18 cellular contexts compared by ENCODE assay signal in the genomic region with DNA sequence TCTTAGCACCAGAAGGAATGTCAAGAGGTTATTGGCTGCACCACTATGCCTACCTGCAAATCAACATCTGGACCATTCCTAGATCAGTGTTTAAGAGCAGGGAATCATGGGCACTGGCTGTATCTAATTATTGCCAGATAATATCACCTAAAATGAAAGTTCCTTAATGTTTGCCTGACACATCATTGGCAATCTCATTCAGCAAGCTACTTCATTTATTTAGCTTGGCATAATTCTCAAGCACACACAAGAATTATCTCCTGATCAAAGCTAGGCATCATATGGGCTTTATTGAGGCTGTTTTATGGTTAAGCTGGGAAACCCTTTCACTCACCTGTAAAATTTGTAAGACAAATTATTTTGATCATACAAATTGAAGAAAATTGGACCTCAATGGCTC.
DNase-seq lines count a peak whose midpoint lies in the region; ATAC-seq, FAIRE-seq and TF ChIP-seq lines count a peak whose summit lies in the region.
"Had no signal": no experiment of that assay in that cellular context is flagged by ENCODE, and none has a peak within 500 bp of the region (broad histone marks: within the 10 kb centered on the region; RNA-seq: fewer than 3 reads in every experiment).

No MANE protein-coding gene starts in this region.

- TF ChIP-seq CTCF in 22Rv1 (IDR thresholded peaks at IDR 0.05): no peak
- TF ChIP-seq CTCF in IMR-90 (conservative IDR thresholded peaks at IDR 0.05; ENCODE audit: low read depth, low read length): no peak
- TF ChIP-seq CTCF in keratinocyte (optimal IDR thresholded peaks at IDR 0.05 in 1 of 3, IDR thresholded peaks at IDR 0.05 in 1 of 3, conservative IDR thresholded peaks at IDR 0.05 in 1 of 3; ENCODE audit: extremely low read depth in 1 of 3, insufficient read depth in 2 of 3, low read length in 3 of 3): no peak

- no TSS peak for BruUV-seq in IMR-90 (replicated peaks; lab: Mats Ljungman, UMichigan)

- H3K4me1 ChIP-seq in IMR-90 (ENCODE audit: control insufficient read depth, insufficient read depth, low read length) (no peaks in the 10 kb centered on the region), keratinocyte (ENCODE audit: control insufficient read depth, extremely low read depth, insufficient read depth, low read length) (peaks cover 39% of the 10 kb centered on the region)
- H3K4me1 ChIP-seq: A549, HAP-1 had no signal

- H3K4me3 ChIP-seq in IMR-90 (ENCODE audit: insufficient read depth, low read depth, low read length) (no peak overlapping the region), keratinocyte (ENCODE audit: control insufficient read depth in 2 of 3, extremely low read depth in 1 of 3, insufficient read depth in 2 of 3, low read depth in 1 of 3, low read length in 3 of 3) (no peak overlapping the region)
- H3K4me3 ChIP-seq: A549, GM23248, HAP-1 had no signal

- no peak overlapping the region for H3K14ac ChIP-seq in IMR-90 (replicated peaks; ENCODE audit: low read depth, low read length)

- H2AK9ac ChIP-seq in IMR-90 (replicated peaks; ENCODE audit: low read depth, low read length, poor library complexity): no peak overlapping the region

- no peak overlapping the region for H3K4me2 ChIP-seq in IMR-90 (ENCODE audit: low read depth, low read length)
- no peak overlapping the region for H3K4me2 ChIP-seq in keratinocyte (ENCODE audit: control insufficient read depth, extremely low read depth, insufficient read depth, low read depth, low read length)
- H3K4me2 ChIP-seq: A549 had no signal

- H3K79me2 ChIP-seq in keratinocyte (ENCODE audit: control insufficient read depth, insufficient read depth, low read length): no peaks in the 10 kb centered on the region

- H4K20me1 ChIP-seq in IMR-90 (ENCODE audit: insufficient read depth, low read length) (no peaks in the 10 kb centered on the region), keratinocyte (ENCODE audit: control insufficient read depth, extremely low read depth, insufficient read depth, low read length) (no peaks in the 10 kb centered on the region)

- H2AK5ac ChIP-seq in IMR-90 (ENCODE audit: low read depth, low read length): 0 out of 2 replicates have a peak overlapping the region, but pooled peaks have one; percentile 18

- no peaks in the 10 kb centered on the region for H3K9me3 ChIP-seq in IMR-90 (ENCODE audit: control insufficient read depth, insufficient read depth, low read length)
- no peaks in the 10 kb centered on the region for H3K9me3 ChIP-seq in keratinocyte (ENCODE audit: control insufficient read depth, low read depth, low read length)
- H3K9me3 ChIP-seq: HAP-1 had no signal

- H3K27ac ChIP-seq in 22Rv1 (0 out of 2 replicates have a peak overlapping the region, but pooled peaks have one; percentile 1), IMR-90 (ENCODE audit: insufficient read depth, low read length) (no peak overlapping the region), keratinocyte (ENCODE audit: control insufficient read depth, insufficient read depth, low read length) (no peak overlapping the region)
- H3K27ac ChIP-seq: A549, C4-2B, GM23248, HL-60 had no signal

- no peak for TF ChIP-seq RAD21 in IMR-90 (IDR thresholded peaks at IDR 0.05; ENCODE audit: low read length)

- H2BK5ac ChIP-seq in IMR-90 (ENCODE audit: low read depth, low read length, poor library complexity, severe bottlenecking): no peak overlapping the region

- POLR2A ChIA-PET in IMR-90 (lab: Charles Lee; ENCODE audit: unreplicated experiment): no interaction called here

- H2BK15ac ChIP-seq in IMR-90 (ENCODE audit: low read depth, low read length): no peak overlapping the region

- intact Hi-C loops in IMR-90 (cut with micrococcal nuclease): no loop called here

- H3K9ac ChIP-seq in IMR-90 (ENCODE audit: low read depth, low read length): no peak overlapping the region
- no peak overlapping the region for H3K9ac ChIP-seq in keratinocyte (ENCODE audit: control insufficient read depth, extremely low read depth, insufficient read depth, low read length)
- H3K9ac ChIP-seq: GM23248 had no signal

- in situ Hi-C loops in IMR-90 (cut with MboI; ENCODE audit: low sequenced_read_pairs): no loop called here

- H3K36me3 ChIP-seq in IMR-90 (ENCODE audit: control insufficient read depth, insufficient read depth, low read length) (no peaks in the 10 kb centered on the region), keratinocyte (ENCODE audit: control insufficient read depth in 2 of 2, extremely low read depth in 1 of 2, insufficient read depth in 2 of 2, low read length in 2 of 2) (no peaks in the 10 kb centered on the region)
- H3K36me3 ChIP-seq: HAP-1 had no signal

- TF ChIP-seq POLR2A in IMR-90 (IDR thresholded peaks at IDR 0.05; ENCODE audit: low read depth, low read length): no peak

- no peak for ATAC-seq in IMR-90 (ENCODE audit: low read depth)
- no peak for ATAC-seq in SK-N-SH treated with all-trans-retinoic acid at 6 μM for 48 hours
- ATAC-seq: A549 had no signal

- H2BK20ac ChIP-seq in IMR-90 (ENCODE audit: low read depth, low read length): no peak overlapping the region

- H2BK120ac ChIP-seq in IMR-90 (ENCODE audit: low read depth, low read length): no peak overlapping the region

- H4K8ac ChIP-seq in IMR-90 (ENCODE audit: low read depth in 2 of 2, low read length in 2 of 2): no peak overlapping the region

- CTCF ChIA-PET in IMR-90 (lab: Yijun Ruan, JAX): interaction anchor here (1.3 kb wide), 1 partner anchor 118 kb away, joined by 3 read pairs; no protein-coding TSS in a partner anchor

- DNase-seq in IMR-90: no peak
- no peak for DNase-seq in keratinocyte (ENCODE audit: low read depth, low spot score)
- DNase-seq in NCI-H526 treated with DMSO at 0.1 percent for 48 hours (lab: John Stamatoyannopoulos, UW): no peak
- DNase-seq in NCI-H1105 (lab: John Stamatoyannopoulos, UW): no peak
- DNase-seq: AML-193; CD4-positive, alpha-beta T cell; DMS153; DMS79; GDM1; GM23248 had no signal

- H3K9me1 ChIP-seq in IMR-90 (ENCODE audit: insufficient read depth, low read length): peaks cover 3% of the 10 kb centered on the region; the same call in 1 of the 2 replicates
- H3K9me1 ChIP-seq in keratinocyte (ENCODE audit: control insufficient read depth, extremely low read depth, insufficient read depth, low read length): no peaks in the 10 kb centered on the region

- H3K23ac ChIP-seq in IMR-90 (ENCODE audit: low read depth, low read length): no peak overlapping the region

- H3K79me1 ChIP-seq in IMR-90 (ENCODE audit: low read depth in 1 of 2, low read length in 2 of 2): no peaks in the 10 kb centered on the region

- H3K27me3 ChIP-seq in IMR-90 (ENCODE audit: control insufficient read depth, insufficient read depth, low read length) (no peaks in the 10 kb centered on the region), keratinocyte (ENCODE audit: control insufficient read depth, extremely low read depth, insufficient read depth, low read length) (no peaks in the 10 kb centered on the region)

- H3K56ac ChIP-seq in IMR-90 (ENCODE audit: extremely low read depth, insufficient read depth, low read length): no peak overlapping the region

- no peak overlapping the region for H3K4ac ChIP-seq in IMR-90 (ENCODE audit: low read depth, low read length)

- H4K5ac ChIP-seq in IMR-90 (ENCODE audit: low read depth, low read length): no peak overlapping the region

- no peak overlapping the region for H4K91ac ChIP-seq in IMR-90 (ENCODE audit: insufficient read depth, low read depth, low read length)

- FAIRE-seq in keratinocyte (lab: Jason Lieb, UNC): peak; percentile 48
- FAIRE-seq: A549, GM12892, GM18507 had no signal

- dilution Hi-C loops in IMR-90 (cut with HindIII; ENCODE audit: low sequenced_read_pairs, unreplicated experiment) (no loop called here), keratinocyte (cut with MboI; ENCODE audit: extremely low pct_ligation_motif_present, low sequenced_read_pairs) (no loop called here)

- no peak overlapping the region for H3K18ac ChIP-seq in IMR-90 (ENCODE audit: low read depth, low read length)

- H2AFZ ChIP-seq in IMR-90 (replicated peaks; ENCODE audit: low read length, poor library complexity) (no peak overlapping the region), keratinocyte (ENCODE audit: control insufficient read depth, low read length) (no peak overlapping the region)
- H2AFZ ChIP-seq: GM23248 had no signal

TF ChIP-seq in IMR-90, 13 proteins besides CTCF, POLR2A, EP300 and RAD21:
- TF ChIP-seq SMC3 (IDR thresholded peaks at IDR 0.05; ENCODE audit: low read depth, low read length): no peak
- TF ChIP-seq MXI1 (IDR thresholded peaks at IDR 0.05; ENCODE audit: borderline replicate concordance, low read depth, low read length): no peak
- TF ChIP-seq MAZ (IDR thresholded peaks at IDR 0.05; ENCODE audit: borderline replicate concordance, low read depth, low read length): no peak
- no peak for TF ChIP-seq FOS (IDR thresholded peaks at IDR 0.05; ENCODE audit: low read depth, low read length)
- TF ChIP-seq BHLHE40 (IDR thresholded peaks at IDR 0.05; ENCODE audit: low read depth, low read length): no peak

TF ChIP-seq in SK-N-SH treated with all-trans-retinoic acid at 6 μM for 48 hours, 23 proteins besides CTCF, POLR2A, EP300 and RAD21 (continues in another document):
- TF ChIP-seq POU6F1 (CRISPR knock-in tag; IDR thresholded peaks at IDR 0.05; ENCODE audit: borderline replicate concordance, low read depth) (no peak), TCF4 (CRISPR knock-in tag; IDR thresholded peaks at IDR 0.05; ENCODE audit: borderline replicate concordance) (0 out of 2 replicates have a peak, but pooled peaks have one; percentile 42), ZNF565 (CRISPR knock-in tag; conservative IDR thresholded peaks at IDR 0.05; ENCODE audit: low read depth) (0 out of 2 replicates have a peak, but pooled peaks have one; percentile 29), GLIS3 (CRISPR knock-in tag; IDR thresholded peaks at IDR 0.05) (no peak)
